12 cellular contexts compared by ENCODE assay signal in the genomic region with DNA sequence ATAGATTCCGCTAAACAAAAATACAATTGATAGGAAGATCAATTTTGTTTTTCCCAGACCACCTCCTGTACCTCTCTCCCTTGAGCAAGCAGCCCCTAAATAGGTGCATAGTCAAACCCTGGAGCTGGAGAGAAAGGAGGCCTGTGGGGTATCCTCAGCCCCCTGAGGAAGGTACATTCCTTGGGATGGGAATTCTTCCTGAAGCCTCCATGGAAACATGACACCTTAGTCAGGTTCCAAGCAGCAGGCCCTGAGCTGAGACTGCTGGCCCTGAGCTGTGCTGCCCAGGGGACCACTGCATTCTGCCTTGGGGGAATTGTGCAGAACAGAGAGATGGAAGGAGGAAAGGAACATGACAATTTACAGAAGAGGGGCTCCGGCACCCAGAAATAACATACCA. TPM values are rescaled to one million over a fixed set of nuclear protein-coding genes. Genes with fewer than 3 reads are reported as not detected.
DNase-seq lines count a peak whose midpoint lies in the region; ATAC-seq and TF ChIP-seq lines count a peak whose summit lies in the region.
"Had no signal": no experiment of that assay in that cellular context is flagged by ENCODE, and none has a peak within 500 bp of the region (broad histone marks: within the 10 kb centered on the region; RNA-seq: fewer than 3 reads in every experiment).

No MANE protein-coding gene starts in this region.

- DNase-seq in T-helper 1 cell (no peak), MM.1S (no peak), nephron progenitor cell (peak; percentile 39), MG63 (no peak)
- DNase-seq in central memory CD8-positive, alpha-beta T cell (ENCODE audit: low spot score in 2 of 2): no peak
- DNase-seq in stimulated activated CD4-positive, alpha-beta T cell treated with anti-CD3 and anti-CD28 coated beads, Interleukin-4, amount 100 ng/mL, for 4 hours: no peak
- DNase-seq: activated CD4-positive, alpha-beta T cell treated with anti-CD3 and anti-CD28 coated beads for 1 hour; caudate nucleus had no signal

- peaks cover 55% of the 10 kb centered on the region for H4K20me1 ChIP-seq in MM.1S (ENCODE audit: insufficient read depth, low read length)

- H3K36me3 ChIP-seq in MM.1S (replicated peaks; ENCODE audit: insufficient read depth, low read length): peaks cover 3% of the 10 kb centered on the region; the same call in 1 of the 2 replicates
- peaks cover 92% of the 10 kb centered on the region for H3K36me3 ChIP-seq in MG63
- H3K36me3 ChIP-seq: pancreas, vagina had no signal

- no peaks in the 10 kb centered on the region for H3K27me3 Mint-ChIP-seq in T-helper 1 cell treated with Interleukin-12 subunit alpha and Interleukin-12 subunit beta and Interleukin-4 antibody, amounts not matched to agents 30 μg/mL and 1 μg/mL, for 36 hours (ENCODE audit: low read depth)
- H3K27me3 Mint-ChIP-seq in central memory CD8-positive, alpha-beta T cell: no peaks in the 10 kb centered on the region
- no peaks in the 10 kb centered on the region for H3K27me3 Mint-ChIP-seq in nephron progenitor cell (ENCODE audit: low read depth, poor library complexity)

- TF ChIP-seq CTCF in MM.1S (IDR thresholded peaks at IDR 0.05; ENCODE audit: low read length) (no peak), nephron progenitor cell (IDR thresholded peaks at IDR 0.05) (no peak)

- H3K27ac ChIP-seq in MM.1S (ENCODE audit: low read length): no peak overlapping the region; the same call in 1 of the 2 replicates
- H3K27ac ChIP-seq: pancreas, vagina had no signal

- H3F3A ChIP-seq in MM.1S (ENCODE audit: insufficient read depth, low read length): peaks cover 88% of the 10 kb centered on the region

- no peaks in the 10 kb centered on the region for H3K9me2 ChIP-seq in MM.1S (replicated peaks; ENCODE audit: insufficient read depth, low read length)

- H3K9me3 ChIP-seq in MM.1S (replicated peaks; ENCODE audit: insufficient read depth, low read length) (no peaks in the 10 kb centered on the region), MG63 (no peaks in the 10 kb centered on the region)
- H3K9me3 ChIP-seq: pancreas, vagina had no signal

- H3K4me1 Mint-ChIP-seq in T-helper 1 cell treated with Interleukin-12 subunit alpha and Interleukin-12 subunit beta and Interleukin-4 antibody, amounts not matched to agents 30 μg/mL and 1 μg/mL, for 36 hours (ENCODE audit: low read depth): peaks cover 61% of the 10 kb centered on the region
- peaks cover 67% of the 10 kb centered on the region for H3K4me1 Mint-ChIP-seq in central memory CD8-positive, alpha-beta T cell
- peaks cover 74% of the 10 kb centered on the region for H3K4me1 Mint-ChIP-seq in nephron progenitor cell

- H3K4me2 ChIP-seq in MM.1S (ENCODE audit: low read depth, low read length): peak overlapping the region; percentile 22; the same call in 1 of the 2 replicates

- peaks cover 54% of the 10 kb centered on the region for H3K4me1 ChIP-seq in MM.1S (ENCODE audit: low read length)

- H3K4me3 Mint-ChIP-seq in T-helper 1 cell treated with Interleukin-12 subunit alpha and Interleukin-12 subunit beta and Interleukin-4 antibody, amounts not matched to agents 30 μg/mL and 1 μg/mL, for 36 hours: peak overlapping the region; percentile 49
- peak overlapping the region; percentile 93 for H3K4me3 Mint-ChIP-seq in central memory CD8-positive, alpha-beta T cell
- peak overlapping the region; percentile 51 for H3K4me3 Mint-ChIP-seq in nephron progenitor cell

- H3K36me3 Mint-ChIP-seq in T-helper 1 cell treated with Interleukin-12 subunit alpha and Interleukin-12 subunit beta and Interleukin-4 antibody, amounts not matched to agents 30 μg/mL and 1 μg/mL, for 36 hours (ENCODE audit: low read depth): peaks cover 39% of the 10 kb centered on the region
- peaks cover 51% of the 10 kb centered on the region for H3K36me3 Mint-ChIP-seq in central memory CD8-positive, alpha-beta T cell (ENCODE audit: insufficient read depth)
- peaks cover 21% of the 10 kb centered on the region for H3K36me3 Mint-ChIP-seq in nephron progenitor cell (ENCODE audit: low read depth)

- no peak overlapping the region; the same call in 1 of the 2 replicates for H3K9ac ChIP-seq in MM.1S (ENCODE audit: low read length)

- H3K9me3 Mint-ChIP-seq in T-helper 1 cell treated with Interleukin-12 subunit alpha and Interleukin-12 subunit beta and Interleukin-4 antibody, amounts not matched to agents 30 μg/mL and 1 μg/mL, for 36 hours: no peaks in the 10 kb centered on the region
- H3K9me3 Mint-ChIP-seq in central memory CD8-positive, alpha-beta T cell: no peaks in the 10 kb centered on the region
- no peaks in the 10 kb centered on the region for H3K9me3 Mint-ChIP-seq in nephron progenitor cell

- no peak for ATAC-seq in central memory CD8-positive, alpha-beta T cell (replicated peaks; ENCODE audit: extremely low read depth, poor library complexity, severe bottlenecking)
- ATAC-seq in GM19328 (IDR thresholded peaks at IDR 0.05; ENCODE audit: unreplicated experiment): no peak
- ATAC-seq: pancreas had no signal

- H2AFZ ChIP-seq in MM.1S (ENCODE audit: low read length): no peak overlapping the region

- peaks cover 95% of the 10 kb centered on the region for H3K79me2 ChIP-seq in MM.1S (ENCODE audit: low read length)

- H3K27me3 ChIP-seq in MM.1S (replicated peaks; ENCODE audit: insufficient read depth, low read length): no peaks in the 10 kb centered on the region
- no peaks in the 10 kb centered on the region for H3K27me3 ChIP-seq in MG63
- H3K27me3 ChIP-seq: pancreas, vagina had no signal

- peak overlapping the region; percentile 34 for H3K27ac Mint-ChIP-seq in T-helper 1 cell treated with Interleukin-12 subunit alpha and Interleukin-12 subunit beta and Interleukin-4 antibody, amounts not matched to agents 30 μg/mL and 1 μg/mL, for 36 hours
- peak overlapping the region; percentile 99 for H3K27ac Mint-ChIP-seq in central memory CD8-positive, alpha-beta T cell (ENCODE audit: low read depth)
- H3K27ac Mint-ChIP-seq in nephron progenitor cell: peak overlapping the region; percentile 95

- H3K4me3 ChIP-seq in MM.1S (ENCODE audit: low read length): no peak overlapping the region
- H3K4me3 ChIP-seq in MG63: no peak overlapping the region
- H3K4me3 ChIP-seq: pancreas, vagina had no signal

RNA-seq across cellular contexts. Expression of a gene that starts 7.4 kb away (rescaled TPM):
- 286 and 294 TPM in 2 replicates for total RNA-seq in MG63 (2014; rRNA removed; shearing (Covaris generic); ENCODE audit: low replicate concordance)

RNA-seq across cellular contexts. Expression of a gene that starts 30.2 kb away (rescaled TPM):
- not detected in 2 replicates for total RNA-seq in MG63 (2014; rRNA removed; shearing (Covaris generic); ENCODE audit: low replicate concordance)
- total RNA-seq: vagina had no signal

RNA-seq across cellular contexts. Expression of a gene that starts 35.3 kb away (rescaled TPM):
- 1.3 and 5.4 TPM in 2 replicates for total RNA-seq in MG63 (2014; rRNA removed; shearing (Covaris generic); ENCODE audit: low replicate concordance)

Comparison
In these comparisons a context has a peak if more than half of its experiments do, and no peak if none do; other contexts are left out.
1. H3K27ac Mint-ChIP-seq: peak in every context shown above with its lines; median percentile 99 in central memory CD8-positive, alpha-beta T cell; 95 in nephron progenitor cell; 34 in T-helper 1 cell treated with Interleukin-12 subunit alpha and Interleukin-12 subunit beta and Interleukin-4 antibody, amounts not matched to agents 30 μg/mL and 1 μg/mL, for 36 hours.